Comparison of ENCODE assay signal across 21 cellular contexts in genomic region chr7:84142726-84143125, GRCh38. TPM values are rescaled to one million over a fixed set of nuclear protein-coding genes. Genes with fewer than 3 reads are reported as not detected.
A peak's percentile ranks its signal among the peaks of the same experiment; 100 is the strongest.
DNase-seq lines count a peak whose midpoint lies in the region; ATAC-seq and TF ChIP-seq lines count a peak whose summit lies in the region.
"Had no signal": no experiment of that assay in that cellular context is flagged by ENCODE, and none has a peak within 500 bp of the region (broad histone marks: within the 10 kb centered on the region; RNA-seq: fewer than 3 reads in every experiment).

No MANE protein-coding gene starts in this region.

- ATAC-seq in WTC11, result no peak
- ATAC-seq: A549 had no signal

- POLR2A ChIA-PET in WTC11 (lab: Charles Lee), result no interaction called here

- H3K4me1 Mint-ChIP-seq in Calu3 (ENCODE audit: low read depth, unreplicated experiment), result peaks cover 31% of the 10 kb centered on the region
- peaks cover 76% of the 10 kb centered on the region for H3K4me1 Mint-ChIP-seq in WTC11
- H3K4me1 Mint-ChIP-seq in nephron, result peaks cover 30% of the 10 kb centered on the region

- no peaks in the 10 kb centered on the region for H3K27me3 Mint-ChIP-seq in Calu3 (ENCODE audit: unreplicated experiment)
- H3K27me3 Mint-ChIP-seq in WTC11 (ENCODE audit: low read depth), result no peaks in the 10 kb centered on the region
- H3K27me3 Mint-ChIP-seq in nephron (ENCODE audit: low read depth), result no peaks in the 10 kb centered on the region
- H3K27me3 Mint-ChIP-seq: CD4-positive, alpha-beta T cell had no signal

- no peak overlapping the region for H3K4me3 Mint-ChIP-seq in Calu3 (ENCODE audit: low read depth, unreplicated experiment)
- no peak overlapping the region for H3K4me3 Mint-ChIP-seq in WTC11
- H3K4me3 Mint-ChIP-seq in nephron, result no peak overlapping the region
- H3K4me3 Mint-ChIP-seq: CD4-positive, alpha-beta T cell had no signal

- H3K9me3 Mint-ChIP-seq in Calu3 (ENCODE audit: low read depth, unreplicated experiment) (no peaks in the 10 kb centered on the region), WTC11 (peaks cover 4% of the 10 kb centered on the region), nephron (no peaks in the 10 kb centered on the region)

- intact Hi-C loops in Calu3 (cut with micrococcal nuclease; ENCODE audit: unreplicated experiment), result no loop called here

- BruUV-seq in Calu3 (replicated peaks; lab: Mats Ljungman, UMichigan), result no TSS peak

- TF ChIP-seq CTCF in Calu3 (IDR thresholded peaks at IDR 0.05; ENCODE audit: unreplicated experiment), result no peak
- no peak for TF ChIP-seq CTCF in WTC11 (IDR thresholded peaks at IDR 0.05)
- no peak for TF ChIP-seq CTCF in nephron (IDR thresholded peaks at IDR 0.05; ENCODE audit: unreplicated experiment in 3 of 3)

- CTCF ChIA-PET in Calu3 (lab: Charles Lee) (no interaction called here), WTC11 (lab: Charles Lee) (no interaction called here)

- no peak for DNase-seq in Calu3
- no peak for DNase-seq in WTC11 (ENCODE audit: low spot score)
- peak; percentile 50 for DNase-seq in fibroblast of peridontal ligament (ENCODE audit: extremely low read depth)
- no peak for DNase-seq in KBM-7
- no peak for DNase-seq in NCI-H69 (lab: John Stamatoyannopoulos, UW)
- no peak for DNase-seq in NCI-H526 treated with DMSO at 0.1 percent for 48 hours (lab: John Stamatoyannopoulos, UW)
- DNase-seq in G401 (ENCODE audit: low spot score), result no peak
- DNase-seq: CD4-positive, alpha-beta T cell; DMS153; GOT3; NCI-H1092 treated with DMSO at 0.1 percent for 48 hours; NCI-H1436 treated with DMSO at 0.1 percent for 48 hours; NCI-H2029; NCI-H2227 treated with DMSO at 0.1 percent for 48 hours; NCI-H510A; NCI-H774; NK-92 treated with Interleukin-12 subunit alpha and Interleukin-12 subunit beta, amount 100 ng/mL, for 24 hours; SIG-M5; SK-N-SH had no signal

- in situ Hi-C loops in KBM-7 (cut with MboI; ENCODE audit: low pct_unique_long_range_greater_than_20kb, low sequenced_read_pairs) (no loop called here), G401 (cut with HindIII; ENCODE audit: low sequenced_read_pairs) (no loop called here)

- no peaks in the 10 kb centered on the region for H3K36me3 Mint-ChIP-seq in Calu3 (ENCODE audit: insufficient read depth, unreplicated experiment)
- H3K36me3 Mint-ChIP-seq in WTC11, result peaks cover 7% of the 10 kb centered on the region
- peaks cover 8% of the 10 kb centered on the region for H3K36me3 Mint-ChIP-seq in nephron (ENCODE audit: low read depth)

- H3K27ac Mint-ChIP-seq in Calu3 (ENCODE audit: unreplicated experiment) (peak overlapping the region; percentile 64), WTC11 (peak overlapping the region; percentile 18), nephron (peak overlapping the region in 2 of 3 experiments; percentile 3 to 45)
- H3K27ac Mint-ChIP-seq: CD4-positive, alpha-beta T cell had no signal

TF ChIP-seq in WTC11, 78 proteins besides CTCF, POLR2A, EP300 and RAD21 (continues in another document):
- TF ChIP-seq MYBL2 (CRISPR knock-in tag; IDR thresholded peaks at IDR 0.05) (no peak), ZNF425 (CRISPR knock-in tag; conservative IDR thresholded peaks at IDR 0.05) (no peak), ZNF317 (CRISPR knock-in tag; IDR thresholded peaks at IDR 0.05; ENCODE audit: borderline replicate concordance, low read depth) (no peak), NFE2L1 (CRISPR knock-in tag; IDR thresholded peaks at IDR 0.05) (no peak), STAT6 (CRISPR knock-in tag; conservative IDR thresholded peaks at IDR 0.05; ENCODE audit: low read depth) (no peak), ZBTB43 (CRISPR knock-in tag; IDR thresholded peaks at IDR 0.05) (no peak), SMAD4 (CRISPR knock-in tag; IDR thresholded peaks at IDR 0.05) (no peak), HMGXB4 (CRISPR knock-in tag; IDR thresholded peaks at IDR 0.05) (no peak), ETV6 (CRISPR knock-in tag; IDR thresholded peaks at IDR 0.05) (no peak), OVOL2 (CRISPR knock-in tag; IDR thresholded peaks at IDR 0.05; ENCODE audit: borderline replicate concordance) (no peak), ZNF121 (CRISPR knock-in tag; IDR thresholded peaks at IDR 0.05) (no peak), ZNF671 (CRISPR knock-in tag; IDR thresholded peaks at IDR 0.05) (no peak), JAZF1 (CRISPR knock-in tag; IDR thresholded peaks at IDR 0.05) (no peak), ATF2 (CRISPR knock-in tag; IDR thresholded peaks at IDR 0.05; ENCODE audit: borderline replicate concordance, low read depth) (no peak), RORB (CRISPR knock-in tag; IDR thresholded peaks at IDR 0.05) (no peak), MAX (CRISPR knock-in tag; IDR thresholded peaks at IDR 0.05) (no peak)

RNA-seq across cellular contexts. Expression of gene SEMA3A, which starts 51.9 kb away (rescaled TPM):
- total RNA-seq in Calu3 (2022), result 20.2 and 24.3 TPM in 2 replicates
- 29.2 to 33.3 TPM (median 32.2 TPM) in 3 replicates for total RNA-seq in WTC11 (2021)
- 0.34 TPM in 1 of 2 replicates, not detected in the other for total RNA-seq in G401 (2014; rRNA removed; shearing (Covaris generic))

Comparison
In these comparisons a context has a peak if more than half of its experiments do, and no peak if none do; other contexts are left out.
1. RNA of gene SEMA3A, which starts 51.9 kb away (total RNA-seq): 29.2 to 33.3 TPM in WTC11 and 20.2 to 24.3 TPM in Calu3; 0.34 TPM in G401; every median in the first group is over 10 times any median in the second.
2. Peak in every context shown above with its lines, with median percentiles within 50 percentile points of each other: H3K27ac Mint-ChIP-seq.